ENCODE assay signal across 20 cellular contexts in genomic region chr17:78623541-78623940, GRCh38.
DNase-seq lines count a peak whose midpoint lies in the region; TF ChIP-seq lines count a peak whose summit lies in the region.
"Had no signal": no experiment of that assay in that cellular context is flagged by ENCODE, and none has a peak within 500 bp of the region (broad histone marks: within the 10 kb centered on the region; RNA-seq: fewer than 3 reads in every experiment).

No MANE protein-coding gene starts in this region.

- H3K27ac ChIP-seq in caudate nucleus (ENCODE audit: low read depth, low read length): no peak overlapping the region
- H3K27ac ChIP-seq: RWPE1, SK-N-MC had no signal

- no peak for TF ChIP-seq POLR2A in erythroblast (IDR thresholded peaks at IDR 0.05; ENCODE audit: low read length)

- DNase-seq in NCI-H82 (lab: John Stamatoyannopoulos, UW) (peak; percentile 57), NCI-H82 treated with DMSO at 0.1 percent for 48 hours (lab: John Stamatoyannopoulos, UW; ENCODE audit: unreplicated experiment) (no peak), NCI-H510A (lab: John Stamatoyannopoulos, UW) (peak; percentile 25), islet precursor cell (peak; percentile 64), caudate nucleus (lab: John Stamatoyannopoulos, UW) (no peak), erythroblast (lab: John Stamatoyannopoulos, UW) (no peak), NCI-H748 (lab: John Stamatoyannopoulos, UW; ENCODE audit: unreplicated experiment) (no peak)
- DNase-seq: C1 segment of cervical spinal cord; Calu3; CD8-positive, alpha-beta T cell; DMS153; GF-D8; Kasumi-1; NCI-H1417 treated with DMSO at 0.1 percent for 48 hours; NCI-H1930; NCI-H226; NCI-H524 treated with DMSO at 0.1 percent for 48 hours; SHP77 treated with DMSO at 0.1 percent for 48 hours had no signal

Comparison
In these comparisons a context has a peak if more than half of its experiments do, and no peak if none do; other contexts are left out.
1. DNase-seq: peak in NCI-H82 (single experiment), NCI-H510A (single experiment) and islet precursor cell (single experiment); none in NCI-H82 treated with DMSO at 0.1 percent for 48 hours (single experiment), caudate nucleus (0 of 61), erythroblast (0 of 2) and NCI-H748 (single experiment).